Comparison of ENCODE assay signal across 1 cellular context in the genomic region with DNA sequence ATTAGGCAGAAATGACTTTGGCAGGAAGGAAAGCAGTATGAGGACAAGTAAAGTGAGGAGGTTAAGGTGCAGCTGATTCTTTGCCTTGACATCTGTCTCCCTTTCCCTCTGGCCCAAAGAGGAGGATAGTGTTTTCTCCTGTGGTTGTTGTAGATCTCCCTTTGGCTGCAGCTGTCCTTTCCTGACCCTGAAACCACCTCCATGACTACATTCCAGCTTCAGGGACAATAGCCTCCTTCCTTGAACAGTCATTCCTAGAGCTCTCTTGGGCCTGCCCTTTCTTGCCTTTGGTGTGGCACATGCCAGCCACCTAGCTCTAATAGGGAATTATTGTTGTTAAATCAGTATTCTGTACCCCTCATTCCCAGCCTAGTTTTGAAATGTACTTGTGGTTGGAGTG.
TF ChIP-seq lines count a peak whose summit lies in the region.

No MANE protein-coding gene starts in this region.

TF ChIP-seq in IMR-90, 13 proteins besides CTCF, POLR2A, EP300 and RAD21 (continued from another document):
- TF ChIP-seq MXI1 (IDR thresholded peaks at IDR 0.05; ENCODE audit: borderline replicate concordance, low read depth, low read length) (no peak), NFE2L2 (IDR thresholded peaks at IDR 0.05; ENCODE audit: low read depth, low read length) (no peak)
- TF ChIP-seq, protein P1, sequence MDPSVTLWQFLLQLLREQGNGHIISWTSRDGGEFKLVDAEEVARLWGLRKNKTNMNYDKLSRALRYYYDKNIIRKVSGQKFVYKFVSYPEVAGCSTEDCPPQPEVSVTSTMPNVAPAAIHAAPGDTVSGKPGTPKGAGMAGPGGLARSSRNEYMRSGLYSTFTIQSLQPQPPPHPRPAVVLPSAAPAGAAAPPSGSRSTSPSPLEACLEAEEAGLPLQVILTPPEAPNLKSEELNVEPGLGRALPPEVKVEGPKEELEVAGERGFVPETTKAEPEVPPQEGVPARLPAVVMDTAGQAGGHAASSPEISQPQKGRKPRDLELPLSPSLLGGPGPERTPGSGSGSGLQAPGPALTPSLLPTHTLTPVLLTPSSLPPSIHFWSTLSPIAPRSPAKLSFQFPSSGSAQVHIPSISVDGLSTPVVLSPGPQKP (IDR thresholded peaks at IDR 0.05; ENCODE audit: borderline replicate concordance, low read depth, low read length): no peak
